In genomic region chr14:55450539-55450938, GRCh38 we compare ENCODE assay signal across 17 cellular contexts. TPM values are rescaled to one million over a fixed set of nuclear protein-coding genes. Genes with fewer than 3 reads are reported as not detected.
"Had no signal": no experiment of that assay in that cellular context is flagged by ENCODE, and none has a peak within 500 bp of the region (broad histone marks: within the 10 kb centered on the region; RNA-seq: fewer than 3 reads in every experiment).

No MANE protein-coding gene starts in this region.

- H3K9me3 ChIP-seq: gastrocnemius medialis, left lung, mucosa of descending colon, prostate gland, thoracic aorta, vagina had no signal

- DNase-seq: activated CD4-positive, alpha-beta T cell treated with anti-CD3 and anti-CD28 coated beads for 4 hours; activated CD8-positive, alpha-beta memory T cell treated with anti-CD3 and anti-CD28 coated beads, Interleukin-2, amount 50 U/mL, for 4 hours; activated CD8-positive, alpha-beta T cell treated with anti-CD3 and anti-CD28 coated beads for 36 hours; activated T-cell treated with anti-CD3 and anti-CD28 coated beads, Interleukin-2, amount 50 U/mL, for 72 hours; aorta; gastrocnemius medialis; left lung; mucosa of descending colon; nucleus accumbens; stimulated activated CD4-positive, alpha-beta T cell treated with anti-CD3 and anti-CD28 coated beads, Interleukin-2, amount 100 ng/mL, for 48 hours; stimulated activated naive CD8-positive, alpha-beta T cell treated with anti-CD3 and anti-CD28 coated beads, Interleukin-15, amount 100 ng/mL, for 72 hours had no signal

- H3K27ac ChIP-seq: cardiac muscle cell, gastrocnemius medialis, left lung, prostate gland, thoracic aorta, vagina had no signal

- H3K4me1 ChIP-seq: prostate gland had no signal

- H3K4me3 ChIP-seq: cardiac muscle cell, gastrocnemius medialis, left lung, mucosa of descending colon, prostate gland, thoracic aorta, vagina had no signal

- H3K27me3 ChIP-seq: cardiac muscle cell, gastrocnemius medialis, left lung, vagina had no signal

- H3K36me3 ChIP-seq: cardiac muscle cell, gastrocnemius medialis, left lung, prostate gland, thoracic aorta, vagina had no signal

- ATAC-seq: activated CD8-positive, alpha-beta T cell treated with anti-CD3 and anti-CD28 coated beads for 36 hours; activated T-cell treated with anti-CD3 and anti-CD28 coated beads, Interleukin-2, amount 50 U/mL, for 72 hours; gastrocnemius medialis; left lung; stimulated activated naive CD8-positive, alpha-beta T cell treated with anti-CD3 and anti-CD28 coated beads, Interleukin-15, amount 100 ng/mL, for 72 hours had no signal

RNA-seq across cellular contexts. Expression of gene TBPL2, which starts 10.1 kb away (rescaled TPM):
- total RNA-seq: activated CD8-positive, alpha-beta T cell treated with anti-CD3 and anti-CD28 coated beads for 36 hours; activated T-cell treated with anti-CD3 and anti-CD28 coated beads, Interleukin-2, amount 50 U/mL, for 72 hours; aorta; cardiac muscle cell; endothelial cell of umbilical vein; gastrocnemius medialis; left lung; mucosa of descending colon; natural killer cell treated with Interleukin-12 subunit alpha and Interleukin-12 subunit beta and Interleukin-15 and Interleukin-18, amount 100 ng/mL, for 72 hours; prostate gland; thoracic aorta; vagina had no signal
